8 cellular contexts compared by ENCODE assay signal in genomic region chr3:152270944-152271343, GRCh38. TPM values are rescaled to one million over a fixed set of nuclear protein-coding genes. Genes with fewer than 3 reads are reported as not detected.
DNase-seq lines count a peak whose midpoint lies in the region; ATAC-seq, FAIRE-seq and TF ChIP-seq lines count a peak whose summit lies in the region.

No MANE protein-coding gene starts in this region.

- H3K27me3 ChIP-seq in Caco-2 (replicated peaks; ENCODE audit: control insufficient read depth, insufficient read depth, low read length) (no peaks in the 10 kb centered on the region), PC-3 (ENCODE audit: low read length) (no peaks in the 10 kb centered on the region), pancreas (no peaks in the 10 kb centered on the region)

- H3K9ac ChIP-seq in PC-3 (ENCODE audit: low read length), result peak overlapping the region; percentile 94

- H3K36me3 Mint-ChIP-seq in Caco-2 (ENCODE audit: insufficient read depth, unreplicated experiment), result peaks cover 19% of the 10 kb centered on the region

- no peak for FAIRE-seq in pancreas (lab: Jason Lieb, UNC)

- no peak for ATAC-seq in PC-3
- ATAC-seq in pancreas, result no peak
- no peak for ATAC-seq in HG03378 (IDR thresholded peaks at IDR 0.05; ENCODE audit: unreplicated experiment)
- ATAC-seq in GM19328 (IDR thresholded peaks at IDR 0.05; ENCODE audit: unreplicated experiment), result no peak

- H3K4me3 ChIP-seq in Caco-2 (ENCODE audit: low read depth, low read length) (peak overlapping the region; percentile 94), PC-3 (ENCODE audit: low read length) (peak overlapping the region; percentile 81), pancreas (peak overlapping the region; percentile 66 to 85 (median 72))

- H3K9me3 Mint-ChIP-seq in Caco-2 (ENCODE audit: unreplicated experiment), result no peaks in the 10 kb centered on the region

- no peaks in the 10 kb centered on the region for H3K9me3 ChIP-seq in Caco-2
- H3K9me3 ChIP-seq in PC-3 (ENCODE audit: low read length), result no peaks in the 10 kb centered on the region
- no peaks in the 10 kb centered on the region for H3K9me3 ChIP-seq in pancreas

- peaks cover 41% of the 10 kb centered on the region for H3K4me1 Mint-ChIP-seq in Caco-2 (ENCODE audit: low read depth, unreplicated experiment)

- peak overlapping the region; percentile 94 for H3K4me2 ChIP-seq in PC-3 (ENCODE audit: low read length)

- TF ChIP-seq CTCF in Caco-2 (IDR thresholded peaks at IDR 0.05; ENCODE audit: insufficient read depth in 1 of 2, low read depth in 1 of 2, low read length in 1 of 2, severe bottlenecking in 1 of 2, unreplicated experiment in 1 of 2) (no peak), PC-3 (conservative IDR thresholded peaks at IDR 0.05; ENCODE audit: low read depth, low read length) (no peak), pancreas (IDR thresholded peaks at IDR 0.05) (no peak)

- H3K4me1 ChIP-seq in Caco-2 (peaks cover 41% of the 10 kb centered on the region), PC-3 (ENCODE audit: insufficient read depth, low read length) (peaks cover 46% of the 10 kb centered on the region), pancreas (peaks cover 10 to 47% (median 44%) of the 10 kb centered on the region in 3 donors)

- intact Hi-C loops in Caco-2 (cut with micrococcal nuclease; ENCODE audit: unreplicated experiment), result loop anchor here (1.0 kb wide), 1 partner anchor 37 kb away; no protein-coding TSS in a partner anchor
- intact Hi-C loops in PC-3 (cut with micrococcal nuclease), result loop anchor here (2.0 kb wide), 1 partner anchor 198 kb away; no protein-coding TSS in a partner anchor
- intact Hi-C loops in pancreas (cut with DNase I), result no loop called here

- CTCF ChIA-PET in Caco-2 (lab: Charles Lee) (no interaction called here), PC-3 (lab: Charles Lee) (no interaction called here)

- H3K27ac ChIP-seq in PC-3 (ENCODE audit: low read length), result no peak overlapping the region
- H3K27ac ChIP-seq in epithelial cell of prostate, result peak overlapping the region; percentile 95
- peak overlapping the region in 2 of 4 donors; percentile 98 to 99 for H3K27ac ChIP-seq in pancreas

- no peak for DNase-seq in Caco-2
- no peak for DNase-seq in PC-3
- no peak for DNase-seq in epithelial cell of prostate (ENCODE audit: low read depth, low spot score)
- DNase-seq in pancreas, result no peak
- DNase-seq in cortex of kidney (lab: John Stamatoyannopoulos, UW), result no peak
- DNase-seq in islet precursor cell, result no peak

- H2AFZ ChIP-seq in PC-3 (ENCODE audit: low read length), result no peak overlapping the region

- H4K20me1 ChIP-seq in PC-3 (ENCODE audit: low read length), result peaks cover 47% of the 10 kb centered on the region

- POLR2A ChIA-PET in Caco-2 (lab: Charles Lee) (no interaction called here), PC-3 (lab: Charles Lee; ENCODE audit: unreplicated experiment) (no interaction called here)

- peaks cover 87% of the 10 kb centered on the region for H3K79me2 ChIP-seq in PC-3 (ENCODE audit: low read length)

- no peaks in the 10 kb centered on the region for H3F3A ChIP-seq in PC-3 (ENCODE audit: low read length, unreplicated experiment)

- H3K36me3 ChIP-seq in Caco-2 (ENCODE audit: control insufficient read depth, insufficient read depth, low read length) (no peaks in the 10 kb centered on the region), PC-3 (ENCODE audit: low read depth, low read length) (no peaks in the 10 kb centered on the region), pancreas (no peaks in the 10 kb centered on the region)

- BruUV-seq in Caco-2 (replicated peaks; lab: Mats Ljungman, UMichigan), result no TSS peak
- no TSS peak for BruUV-seq in PC-3 (replicated peaks; lab: Mats Ljungman, UMichigan)

- whole genome bisulfite sequencing in pancreas, 2 donors, result 46 to 49% methylated on average over 1 of the region's 1 CpG

- no peaks in the 10 kb centered on the region for H3K9me2 ChIP-seq in PC-3 (replicated peaks; ENCODE audit: low read length)

- H3K4me3 Mint-ChIP-seq in Caco-2 (ENCODE audit: unreplicated experiment), result peak overlapping the region; percentile 91

- no peak overlapping the region for H3K27ac Mint-ChIP-seq in Caco-2 (ENCODE audit: unreplicated experiment)

- no peaks in the 10 kb centered on the region for H3K27me3 Mint-ChIP-seq in Caco-2 (ENCODE audit: insufficient read depth, unreplicated experiment)

RNA-seq across cellular contexts. Expression of gene MBNL1, which starts 2.2 kb away (rescaled TPM):
- total RNA-seq in Caco-2 (2022), result 67.1 and 68.6 TPM in 2 replicates
- 150 and 161 TPM in 2 replicates for total RNA-seq in PC-3 (2014; rRNA removed)
- 10 to 100 TPM; 30.5 to 73.2 (median 49.2) TPM for total RNA-seq in pancreas
- 10 to 100 TPM; 15.2 to 22.2 TPM for polyA plus RNA-seq in pancreas

Comparison
In these comparisons a context has a peak if more than half of its experiments do, and no peak if none do; other contexts are left out.
1. intact Hi-C loops: an anchor here in Caco-2 (1.0 kb wide) and PC-3 (2.0 kb wide); none called in pancreas.